ENCODE assay signal across 8 cellular contexts in genomic region chr12:103965255-103965589, GRCh38. TPM values are rescaled to one million over a fixed set of nuclear protein-coding genes. Genes with fewer than 3 reads are reported as not detected.
A peak's percentile ranks its signal among the peaks of the same experiment; 100 is the strongest.
DNase-seq lines count a peak whose midpoint lies in the region; ATAC-seq and TF ChIP-seq lines count a peak whose summit lies in the region.

No MANE protein-coding gene starts in this region.

- no peak for ATAC-seq in effector memory CD8-positive, alpha-beta T cell (replicated peaks)

- TF ChIP-seq CTCF in C4-2B (conservative IDR thresholded peaks at IDR 0.05) (no peak), NB4 (IDR thresholded peaks at IDR 0.05; ENCODE audit: low read depth, low read length) (no peak), neural cell (IDR thresholded peaks at IDR 0.05; ENCODE audit: poor library complexity, severe bottlenecking) (no peak)

- no peaks in the 10 kb centered on the region for H3K9me3 ChIP-seq in neural cell (ENCODE audit: low read length)

- peak overlapping the region; percentile 89 for H3K27ac ChIP-seq in C4-2B
- H3K27ac ChIP-seq in neural cell (ENCODE audit: low read length), result peak overlapping the region; percentile 94

- peak overlapping the region; percentile 98 to 99 for H3K27ac Mint-ChIP-seq in effector memory CD8-positive, alpha-beta T cell

- H2AFZ ChIP-seq in neural cell (ENCODE audit: low read depth, low read length), result peak overlapping the region; percentile 93

- DNase-seq in NB4 (ENCODE audit: low read depth) (no peak), NCI-H446 treated with DMSO at 0.1 percent for 48 hours (lab: John Stamatoyannopoulos, UW) (no peak), NCI-H1694 treated with DMSO at 0.1 percent for 48 hours (lab: John Stamatoyannopoulos, UW) (no peak), NCI-H2171 (lab: John Stamatoyannopoulos, UW) (no peak), UCSD-AML1 (lab: John Stamatoyannopoulos, UW; ENCODE audit: unreplicated experiment) (no peak)
- DNase-seq in effector memory CD8-positive, alpha-beta T cell, result no peak

- H3K36me3 Mint-ChIP-seq in effector memory CD8-positive, alpha-beta T cell (ENCODE audit: insufficient read depth), result peaks cover 28% of the 10 kb centered on the region

- H3K9me2 ChIP-seq in neural cell (ENCODE audit: insufficient read depth, low read length), result no peaks in the 10 kb centered on the region

- H3K9ac ChIP-seq in neural cell (ENCODE audit: low read length), result peak overlapping the region; percentile 96

- H3K27me3 Mint-ChIP-seq in effector memory CD8-positive, alpha-beta T cell, result no peaks in the 10 kb centered on the region

- no peaks in the 10 kb centered on the region for H3K36me3 ChIP-seq in neural cell (ENCODE audit: insufficient read depth, low read length)

- TF ChIP-seq EP300 in neural cell (conservative IDR thresholded peaks at IDR 0.05; ENCODE audit: poor library complexity, severe bottlenecking), result no peak

- peaks cover 54% of the 10 kb centered on the region for H3K79me2 ChIP-seq in neural cell (replicated peaks; ENCODE audit: insufficient read depth, low read length)

- H3K4me3 ChIP-seq in NB4 (ENCODE audit: low read depth, low read length) (peak overlapping the region; percentile 93), neural cell (ENCODE audit: low read length) (peak overlapping the region; percentile 70)

- H3K9me3 Mint-ChIP-seq in effector memory CD8-positive, alpha-beta T cell, result no peaks in the 10 kb centered on the region

- TF ChIP-seq POLR2A in NB4 (IDR thresholded peaks at IDR 0.05; ENCODE audit: extremely low read depth, insufficient read length), result no peak

- H3K27me3 ChIP-seq in neural cell (ENCODE audit: insufficient read depth, low read depth, low read length), result no peaks in the 10 kb centered on the region

- no peaks in the 10 kb centered on the region for H3F3A ChIP-seq in neural cell (ENCODE audit: insufficient read depth, low read length, poor library complexity, severe bottlenecking)

- peak overlapping the region; percentile 93 to 96 for H3K4me3 Mint-ChIP-seq in effector memory CD8-positive, alpha-beta T cell

- TF ChIP-seq RAD21 in neural cell (conservative IDR thresholded peaks at IDR 0.05), result no peak

- peak overlapping the region; percentile 97 for H3K4me2 ChIP-seq in neural cell (ENCODE audit: low read length)

- peaks cover 34 to 42% of the 10 kb centered on the region in 2 donors for H3K4me1 Mint-ChIP-seq in effector memory CD8-positive, alpha-beta T cell (ENCODE audit: low read depth in 2 of 2)

- no peaks in the 10 kb centered on the region for H4K20me1 ChIP-seq in neural cell (ENCODE audit: insufficient read depth)

TF ChIP-seq in neural cell, 6 proteins besides CTCF, POLR2A, EP300 and RAD21:
- TF ChIP-seq TAF1 (IDR thresholded peaks at IDR 0.05; ENCODE audit: low read depth), result no peak
TF ChIP-seq in neural cell: peak in this region for 0.

RNA-seq across cellular contexts. Expression of gene TDG, which starts 0.5 kb away (rescaled TPM):
- 125 and 128 TPM in 2 replicates for polyA plus RNA-seq in neural cell
- polyA minus RNA-seq in neural cell, result 80.6 and 99.1 TPM in 2 replicates

RNA-seq across cellular contexts. Expression of gene HSP90B1, which starts 35.0 kb away (rescaled TPM):
- 198 and 242 TPM in 2 replicates for polyA plus RNA-seq in neural cell
- 141 and 162 TPM in 2 replicates for polyA minus RNA-seq in neural cell
